In genomic region chr4:48635310-48635709, GRCh38 we compare ENCODE assay signal across 9 cellular contexts.
A peak's percentile ranks its signal among the peaks of the same experiment; 100 is the strongest.
DNase-seq lines count a peak whose midpoint lies in the region; ATAC-seq and TF ChIP-seq lines count a peak whose summit lies in the region.
"Had no signal": no experiment of that assay in that cellular context is flagged by ENCODE, and none has a peak within 500 bp of the region (broad histone marks: within the 10 kb centered on the region; RNA-seq: fewer than 3 reads in every experiment).

No MANE protein-coding gene starts in this region.

- H3K4me1 Mint-ChIP-seq in activated CD8-positive, alpha-beta T cell treated with anti-CD3 and anti-CD28 coated beads for 36 hours (ENCODE audit: low read depth), result peaks cover 11% of the 10 kb centered on the region
- H3K4me1 Mint-ChIP-seq in activated CD8-positive, alpha-beta T cell treated with anti-CD3 and anti-CD28 coated beads, Interleukin-2, amount 10 ng/mL, durations not matched to agents 7 days and 5 days (ENCODE audit: low read depth), result peaks cover 6% of the 10 kb centered on the region
- peaks cover 12% of the 10 kb centered on the region for H3K4me1 Mint-ChIP-seq in endothelial cell (ENCODE audit: unreplicated experiment)
- H3K4me1 Mint-ChIP-seq in CD8-positive, alpha-beta memory T cell, result peaks cover 23 to 34% (median 33%) of the 10 kb centered on the region in 3 donors

- H3K36me3 Mint-ChIP-seq in activated CD8-positive, alpha-beta T cell treated with anti-CD3 and anti-CD28 coated beads for 36 hours (ENCODE audit: low read depth), result peaks cover 13% of the 10 kb centered on the region
- peaks cover 9% of the 10 kb centered on the region for H3K36me3 Mint-ChIP-seq in activated CD8-positive, alpha-beta T cell treated with anti-CD3 and anti-CD28 coated beads, Interleukin-2, amount 10 ng/mL, durations not matched to agents 7 days and 5 days (ENCODE audit: low read depth)
- H3K36me3 Mint-ChIP-seq in endothelial cell (ENCODE audit: low read depth, unreplicated experiment), result no peaks in the 10 kb centered on the region
- peaks cover 3 to 6% (median 5%) of the 10 kb centered on the region in 3 donors for H3K36me3 Mint-ChIP-seq in CD8-positive, alpha-beta memory T cell

- no peaks in the 10 kb centered on the region for H3K9me3 ChIP-seq in CD8-positive, alpha-beta memory T cell (ENCODE audit: low read length)

- peak; percentile 52 for DNase-seq in activated CD8-positive, alpha-beta T cell treated with anti-CD3 and anti-CD28 coated beads for 36 hours
- DNase-seq in activated CD8-positive, alpha-beta T cell treated with anti-CD3 and anti-CD28 coated beads, Interleukin-2, amount 10 ng/mL, durations not matched to agents 7 days and 5 days, result no peak
- peak; percentile 19 for DNase-seq in NCI-H460 (ENCODE audit: extremely low read depth, low read depth)
- DNase-seq in endothelial cell (ENCODE audit: low spot score), result no peak
- DNase-seq in stimulated activated CD4-positive, alpha-beta T cell treated with anti-CD3 and anti-CD28 coated beads, TNF-alpha, amount 100 ng/mL, for 24 hours (ENCODE audit: low read depth in 3 of 3), result peak in 2 of 3 experiments; percentile 11 to 15
- DNase-seq in brain microvascular endothelial cell, result no peak
- no peak for DNase-seq in cerebellum (ENCODE audit: low spot score)
- DNase-seq in CD8-positive, alpha-beta memory T cell, result no peak
- DNase-seq: NCI-H187 had no signal

- no peaks in the 10 kb centered on the region for H3K36me3 ChIP-seq in brain microvascular endothelial cell (replicated peaks)
- no peaks in the 10 kb centered on the region for H3K36me3 ChIP-seq in CD8-positive, alpha-beta memory T cell (ENCODE audit: insufficient read depth, low read length)

- peak overlapping the region; percentile 56 for H3K27ac Mint-ChIP-seq in activated CD8-positive, alpha-beta T cell treated with anti-CD3 and anti-CD28 coated beads for 36 hours
- H3K27ac Mint-ChIP-seq in activated CD8-positive, alpha-beta T cell treated with anti-CD3 and anti-CD28 coated beads, Interleukin-2, amount 10 ng/mL, durations not matched to agents 7 days and 5 days, result no peak overlapping the region
- H3K27ac Mint-ChIP-seq in endothelial cell (ENCODE audit: unreplicated experiment), result peak overlapping the region; percentile 22
- peak overlapping the region in 1 of 8 donors; percentile 1 for H3K27ac Mint-ChIP-seq in CD8-positive, alpha-beta memory T cell

- no peak for TF ChIP-seq CTCF in activated CD8-positive, alpha-beta T cell treated with anti-CD3 and anti-CD28 coated beads for 36 hours (IDR thresholded peaks at IDR 0.05)
- TF ChIP-seq CTCF in endothelial cell (IDR thresholded peaks at IDR 0.05; ENCODE audit: unreplicated experiment) (no peak), brain microvascular endothelial cell (IDR thresholded peaks at IDR 0.05; ENCODE audit: low read depth, low read length, missing control alignments) (no peak)

- CTCF ChIA-PET in activated CD8-positive, alpha-beta T cell treated with anti-CD3 and anti-CD28 coated beads for 36 hours (lab: Charles Lee), result no interaction called here
- CTCF ChIA-PET in activated CD8-positive, alpha-beta T cell treated with anti-CD3 and anti-CD28 coated beads, Interleukin-2, amount 10 ng/mL, durations not matched to agents 7 days and 5 days (lab: Charles Lee), result no interaction called here
- CTCF ChIA-PET in CD8-positive, alpha-beta memory T cell (lab: Charles Lee), result no interaction called here

- H3K9me3 Mint-ChIP-seq in activated CD8-positive, alpha-beta T cell treated with anti-CD3 and anti-CD28 coated beads for 36 hours, result peaks cover 4% of the 10 kb centered on the region
- H3K9me3 Mint-ChIP-seq in activated CD8-positive, alpha-beta T cell treated with anti-CD3 and anti-CD28 coated beads, Interleukin-2, amount 10 ng/mL, durations not matched to agents 7 days and 5 days (ENCODE audit: insufficient read depth), result no peaks in the 10 kb centered on the region
- no peaks in the 10 kb centered on the region for H3K9me3 Mint-ChIP-seq in endothelial cell (ENCODE audit: unreplicated experiment)
- H3K9me3 Mint-ChIP-seq in CD8-positive, alpha-beta memory T cell, result peaks cover 0 to 3% (median 0%) of the 10 kb centered on the region in 5 donors

- intact Hi-C loops in activated CD8-positive, alpha-beta T cell treated with anti-CD3 and anti-CD28 coated beads for 36 hours (cut with micrococcal nuclease), result no loop called here

- POLR2A ChIA-PET in activated CD8-positive, alpha-beta T cell treated with anti-CD3 and anti-CD28 coated beads for 36 hours (lab: Charles Lee), result no interaction called here
- POLR2A ChIA-PET in activated CD8-positive, alpha-beta T cell treated with anti-CD3 and anti-CD28 coated beads, Interleukin-2, amount 10 ng/mL, durations not matched to agents 7 days and 5 days (lab: Charles Lee), result no interaction called here
- POLR2A ChIA-PET in CD8-positive, alpha-beta memory T cell (lab: Charles Lee), result no interaction called here

- H3K27ac ChIP-seq in brain microvascular endothelial cell, result no peak overlapping the region
- no peak overlapping the region for H3K27ac ChIP-seq in CD8-positive, alpha-beta memory T cell (ENCODE audit: low read depth, low read length)

- H3K4me1 ChIP-seq in CD8-positive, alpha-beta memory T cell (ENCODE audit: insufficient read depth, low read length), result peaks cover 15% of the 10 kb centered on the region

- H3K27me3 Mint-ChIP-seq in activated CD8-positive, alpha-beta T cell treated with anti-CD3 and anti-CD28 coated beads for 36 hours, result no peaks in the 10 kb centered on the region
- H3K27me3 Mint-ChIP-seq in activated CD8-positive, alpha-beta T cell treated with anti-CD3 and anti-CD28 coated beads, Interleukin-2, amount 10 ng/mL, durations not matched to agents 7 days and 5 days (ENCODE audit: low read depth), result no peaks in the 10 kb centered on the region
- H3K27me3 Mint-ChIP-seq in endothelial cell (ENCODE audit: unreplicated experiment), result no peaks in the 10 kb centered on the region
- H3K27me3 Mint-ChIP-seq in CD8-positive, alpha-beta memory T cell, result no peaks in the 10 kb centered on the region

- no peaks in the 10 kb centered on the region for H3K27me3 ChIP-seq in brain microvascular endothelial cell (replicated peaks)
- H3K27me3 ChIP-seq in CD8-positive, alpha-beta memory T cell (ENCODE audit: insufficient read depth, low read length, poor library complexity, severe bottlenecking), result no peaks in the 10 kb centered on the region

- H3K4me3 Mint-ChIP-seq in activated CD8-positive, alpha-beta T cell treated with anti-CD3 and anti-CD28 coated beads for 36 hours, result no peak overlapping the region
- no peak overlapping the region for H3K4me3 Mint-ChIP-seq in activated CD8-positive, alpha-beta T cell treated with anti-CD3 and anti-CD28 coated beads, Interleukin-2, amount 10 ng/mL, durations not matched to agents 7 days and 5 days
- H3K4me3 Mint-ChIP-seq in endothelial cell (ENCODE audit: unreplicated experiment), result no peak overlapping the region
- no peak overlapping the region for H3K4me3 Mint-ChIP-seq in CD8-positive, alpha-beta memory T cell

- H3K4me3 ChIP-seq in brain microvascular endothelial cell (ENCODE audit: low read depth, low read length), result no peak overlapping the region
- H3K4me3 ChIP-seq in CD8-positive, alpha-beta memory T cell (ENCODE audit: low read length), result no peak overlapping the region

- in situ Hi-C loops in brain microvascular endothelial cell (cut with HindIII; ENCODE audit: low pct_ligation_motif_present, low sequenced_read_pairs), result no loop called here

- ATAC-seq in activated CD8-positive, alpha-beta T cell treated with anti-CD3 and anti-CD28 coated beads for 36 hours, result peak; percentile 96
- no peak for ATAC-seq in activated CD8-positive, alpha-beta T cell treated with anti-CD3 and anti-CD28 coated beads, Interleukin-2, amount 10 ng/mL, durations not matched to agents 7 days and 5 days

Comparison
In these comparisons a context has a peak if more than half of its experiments do, and no peak if none do; other contexts are left out.
1. DNase-seq: peak in activated CD8-positive, alpha-beta T cell treated with anti-CD3 and anti-CD28 coated beads for 36 hours (single experiment), NCI-H460 (single experiment) and stimulated activated CD4-positive, alpha-beta T cell treated with anti-CD3 and anti-CD28 coated beads, TNF-alpha, amount 100 ng/mL, for 24 hours (2 of 3); none in activated CD8-positive, alpha-beta T cell treated with anti-CD3 and anti-CD28 coated beads, Interleukin-2, amount 10 ng/mL, durations not matched to agents 7 days and 5 days (single experiment), endothelial cell (single experiment), brain microvascular endothelial cell (single experiment), cerebellum (single experiment) and CD8-positive, alpha-beta memory T cell (0 of 5).